ENCODE assay signal across 19 cellular contexts in the genomic region with DNA sequence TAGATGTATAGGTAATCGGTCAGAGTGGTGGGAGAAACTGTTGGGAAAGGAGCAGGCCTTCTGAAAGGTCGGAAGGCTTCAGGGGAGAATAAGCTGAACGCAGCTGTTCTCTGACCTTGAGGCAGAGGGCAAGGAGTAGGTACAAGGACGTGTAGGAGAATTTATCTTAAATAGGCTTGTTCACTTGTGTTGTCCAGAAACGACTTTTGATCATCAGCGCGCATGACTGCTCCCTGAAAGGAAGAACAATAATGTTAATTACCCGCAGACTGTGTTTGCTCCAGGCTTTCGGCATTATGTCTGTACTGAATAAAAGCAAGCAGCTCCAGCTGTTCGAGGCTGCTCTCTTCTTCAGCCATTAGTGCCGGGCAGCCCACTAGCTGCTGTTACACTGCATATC.
"Had no signal": no experiment of that assay in that cellular context is flagged by ENCODE, and none has a peak within 500 bp of the region (broad histone marks: within the 10 kb centered on the region; RNA-seq: fewer than 3 reads in every experiment).

No MANE protein-coding gene starts in this region.

- H3K4me3 Mint-ChIP-seq: activated CD8-positive, alpha-beta T cell treated with anti-CD3 and anti-CD28 coated beads, Interleukin-2, amount 10 ng/mL, durations not matched to agents 7 days and 5 days; activated T-helper 1 cell treated with anti-CD3 and anti-CD28 coated beads, Interleukin-12 subunit alpha, Interleukin-12 subunit beta, Interleukin-2, Interleukin-4 antibody, amounts not matched to agents 30 ng/mL and 10 ng/mL and 1 ng/mL, durations not matched to agents 14 hours and 24 hours and 36 hours; mesothelial cell of epicardium; naive thymus-derived CD8-positive, alpha-beta T cell; T-cell had no signal

- ATAC-seq: activated CD8-positive, alpha-beta T cell treated with anti-CD3 and anti-CD28 coated beads, Interleukin-2, amount 10 ng/mL, durations not matched to agents 7 days and 5 days; gastrocnemius medialis; naive thymus-derived CD8-positive, alpha-beta T cell; psoas muscle; T-cell had no signal

- H3K27ac Mint-ChIP-seq: activated CD8-positive, alpha-beta T cell treated with anti-CD3 and anti-CD28 coated beads, Interleukin-2, amount 10 ng/mL, durations not matched to agents 7 days and 5 days; activated T-helper 1 cell treated with anti-CD3 and anti-CD28 coated beads, Interleukin-12 subunit alpha, Interleukin-12 subunit beta, Interleukin-2, Interleukin-4 antibody, amounts not matched to agents 30 ng/mL and 10 ng/mL and 1 ng/mL, durations not matched to agents 14 hours and 24 hours and 36 hours; mesothelial cell of epicardium; naive thymus-derived CD8-positive, alpha-beta T cell; T-cell had no signal

- DNase-seq: activated CD4-positive, alpha-beta T cell treated with anti-CD3 and anti-CD28 coated beads for 4 hours; activated CD8-positive, alpha-beta memory T cell treated with anti-CD3 and anti-CD28 coated beads, Interleukin-2, amount 50 U/mL, for 48 hours; activated CD8-positive, alpha-beta T cell treated with anti-CD3 and anti-CD28 coated beads, Interleukin-2, amount 10 ng/mL, durations not matched to agents 7 days and 5 days; activated naive CD4-positive, alpha-beta T cell; effector memory CD4-positive, alpha-beta T cell; gastrocnemius medialis; naive thymus-derived CD8-positive, alpha-beta T cell; nucleus accumbens; psoas muscle; stimulated activated CD4-positive, alpha-beta T cell treated with anti-CD3 and anti-CD28 coated beads, Interleukin-15, amount 100 ng/mL, for 24 hours; stimulated activated CD4-positive, alpha-beta T cell treated with anti-CD3 and anti-CD28 coated beads, Interleukin-4, amount 100 ng/mL, for 4 hours; stomach; T-cell; WERI-Rb-1 had no signal

- H3K4me3 ChIP-seq: coronary artery, gastrocnemius medialis, psoas muscle, stomach, thoracic aorta had no signal

- H3K36me3 ChIP-seq: gastrocnemius medialis, thoracic aorta, WERI-Rb-1 had no signal

- H3K27me3 ChIP-seq: gastrocnemius medialis, stomach had no signal

- H3K4me1 ChIP-seq: gastrocnemius medialis, psoas muscle had no signal

- H3K27ac ChIP-seq: coronary artery, epithelial cell of prostate, gastrocnemius medialis, psoas muscle, stomach, thoracic aorta, WERI-Rb-1 had no signal

- H3K9me3 ChIP-seq: gastrocnemius medialis, psoas muscle, stomach, thoracic aorta had no signal

- H3K27me3 Mint-ChIP-seq: naive thymus-derived CD8-positive, alpha-beta T cell; T-cell had no signal
